In the genomic region with DNA sequence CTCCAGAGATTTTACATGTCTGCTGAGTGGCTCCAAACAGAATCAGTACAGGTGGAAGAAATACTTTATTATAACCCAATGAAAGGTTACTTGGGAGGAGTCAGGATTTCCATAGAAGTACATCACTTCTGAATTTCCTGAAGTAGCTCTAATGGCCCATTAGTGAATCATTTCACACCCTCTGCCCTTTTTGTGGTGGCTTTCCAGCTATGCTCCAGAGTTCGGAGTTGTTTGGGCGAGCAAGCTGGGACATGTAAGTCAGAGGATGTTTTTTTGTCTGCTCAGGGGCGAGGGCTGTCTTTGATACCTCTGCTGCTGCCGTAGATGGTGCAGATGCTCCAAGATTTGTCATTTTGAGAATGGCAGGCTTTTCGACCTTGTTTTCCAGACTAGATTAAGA, we compare ENCODE assay signal across 29 cellular contexts.
DNase-seq lines count a peak whose midpoint lies in the region; TF ChIP-seq lines count a peak whose summit lies in the region.
"Had no signal": no experiment of that assay in that cellular context is flagged by ENCODE, and none has a peak within 500 bp of the region (broad histone marks: within the 10 kb centered on the region; RNA-seq: fewer than 3 reads in every experiment).

No MANE protein-coding gene starts in this region.

- no peaks in the 10 kb centered on the region for H3K36me3 Mint-ChIP-seq in activated CD4-positive, alpha-beta T cell treated with anti-CD3 and anti-CD28 coated beads, Interleukin-2, amount 10 ng/mL, durations not matched to agents 24 days and 14 days (ENCODE audit: low read depth)
- H3K36me3 Mint-ChIP-seq: activated naive CD4-positive, alpha-beta T cell treated with anti-CD3 and anti-CD28 coated beads, Interleukin-2, amount 10 ng/mL, durations not matched to agents 7 days and 5 days; CD14-positive monocyte had no signal

- H3K27me3 ChIP-seq in esophagus squamous epithelium (no peaks in the 10 kb centered on the region), smooth muscle cell (ENCODE audit: low read depth) (no peaks in the 10 kb centered on the region)
- H3K27me3 ChIP-seq: gastroesophageal sphincter, stomach, tibial artery had no signal

- no peaks in the 10 kb centered on the region for H3F3A ChIP-seq in smooth muscle cell (ENCODE audit: low read depth)

- H2AFZ ChIP-seq in smooth muscle cell (ENCODE audit: low read depth) = peak overlapping the region; percentile 3

- intact Hi-C loops in esophagus squamous epithelium (cut with DNase I) = no loop called here
- intact Hi-C loops in activated CD4-positive, alpha-beta T cell treated with anti-CD3 and anti-CD28 coated beads, Interleukin-2, amount 10 ng/mL, durations not matched to agents 24 days and 14 days (cut with micrococcal nuclease) = no loop called here

- no peak overlapping the region for H3K4me3 Mint-ChIP-seq in activated CD4-positive, alpha-beta T cell treated with anti-CD3 and anti-CD28 coated beads, Interleukin-2, amount 10 ng/mL, durations not matched to agents 24 days and 14 days
- H3K4me3 Mint-ChIP-seq: activated naive CD4-positive, alpha-beta T cell treated with anti-CD3 and anti-CD28 coated beads, Interleukin-2, amount 10 ng/mL, durations not matched to agents 7 days and 5 days; activated T-helper 1 cell treated with anti-CD3 and anti-CD28 coated beads, Interleukin-12 subunit alpha, Interleukin-12 subunit beta, Interleukin-2, Interleukin-4 antibody, amounts not matched to agents 30 ng/mL and 10 ng/mL and 1 ng/mL, durations not matched to agents 14 hours and 24 hours and 36 hours; CD14-positive monocyte; dendritic cell treated with granulocyte-macrophage colony-stimulating factor and Interleukin-4, amounts not matched to agents 40 ng/mL and 50 ng/mL, for 4 days; endodermal cell; naive thymus-derived CD4-positive, alpha-beta T cell had no signal

- no peak overlapping the region for H3K4me3 ChIP-seq in esophagus squamous epithelium
- no peak overlapping the region for H3K4me3 ChIP-seq in smooth muscle cell
- H3K4me3 ChIP-seq: gastroesophageal sphincter, left ventricle myocardium inferior, stomach, tibial artery had no signal

- H3K27ac Mint-ChIP-seq in activated CD4-positive, alpha-beta T cell treated with anti-CD3 and anti-CD28 coated beads, Interleukin-2, amount 10 ng/mL, durations not matched to agents 24 days and 14 days = no peak overlapping the region
- H3K27ac Mint-ChIP-seq: activated naive CD4-positive, alpha-beta T cell treated with anti-CD3 and anti-CD28 coated beads, Interleukin-2, amount 10 ng/mL, durations not matched to agents 7 days and 5 days; activated T-helper 1 cell treated with anti-CD3 and anti-CD28 coated beads, Interleukin-12 subunit alpha, Interleukin-12 subunit beta, Interleukin-2, Interleukin-4 antibody, amounts not matched to agents 30 ng/mL and 10 ng/mL and 1 ng/mL, durations not matched to agents 14 hours and 24 hours and 36 hours; CD14-positive monocyte; dendritic cell treated with granulocyte-macrophage colony-stimulating factor and Interleukin-4, amounts not matched to agents 40 ng/mL and 50 ng/mL, for 4 days; endodermal cell; naive thymus-derived CD4-positive, alpha-beta T cell had no signal

- no peaks in the 10 kb centered on the region for H4K20me1 ChIP-seq in smooth muscle cell (ENCODE audit: low read depth)

- H3K9me3 ChIP-seq in esophagus squamous epithelium (no peaks in the 10 kb centered on the region), smooth muscle cell (replicated peaks; ENCODE audit: low read depth) (no peaks in the 10 kb centered on the region)
- H3K9me3 ChIP-seq: gastroesophageal sphincter, stomach, tibial artery had no signal

- no peaks in the 10 kb centered on the region for H3K9me3 Mint-ChIP-seq in activated CD4-positive, alpha-beta T cell treated with anti-CD3 and anti-CD28 coated beads, Interleukin-2, amount 10 ng/mL, durations not matched to agents 24 days and 14 days
- H3K9me3 Mint-ChIP-seq: activated naive CD4-positive, alpha-beta T cell treated with anti-CD3 and anti-CD28 coated beads, Interleukin-2, amount 10 ng/mL, durations not matched to agents 7 days and 5 days; activated T-helper 1 cell treated with anti-CD3 and anti-CD28 coated beads, Interleukin-12 subunit alpha, Interleukin-12 subunit beta, Interleukin-2, Interleukin-4 antibody, amounts not matched to agents 30 ng/mL and 10 ng/mL and 1 ng/mL, durations not matched to agents 14 hours and 24 hours and 36 hours; dendritic cell treated with granulocyte-macrophage colony-stimulating factor and Interleukin-4, amounts not matched to agents 40 ng/mL and 50 ng/mL, for 4 days had no signal

- no peaks in the 10 kb centered on the region for H3K27me3 Mint-ChIP-seq in activated CD4-positive, alpha-beta T cell treated with anti-CD3 and anti-CD28 coated beads, Interleukin-2, amount 10 ng/mL, durations not matched to agents 24 days and 14 days
- H3K27me3 Mint-ChIP-seq: activated naive CD4-positive, alpha-beta T cell treated with anti-CD3 and anti-CD28 coated beads, Interleukin-2, amount 10 ng/mL, durations not matched to agents 7 days and 5 days; dendritic cell treated with granulocyte-macrophage colony-stimulating factor and Interleukin-4, amounts not matched to agents 40 ng/mL and 50 ng/mL, for 4 days; naive thymus-derived CD4-positive, alpha-beta T cell had no signal

- DNase-seq in DMS79 treated with DMSO at 0.1 percent for 48 hours (lab: John Stamatoyannopoulos, UW) (peak; percentile 10), DMS79 (lab: John Stamatoyannopoulos, UW) (no peak), SW480 (ENCODE audit: low spot score) (peak; percentile 44), esophagus squamous epithelium (lab: John Stamatoyannopoulos, UW) (no peak), smooth muscle cell (lab: John Stamatoyannopoulos, UW; ENCODE audit: unreplicated experiment) (no peak), NCI-H2029 (lab: John Stamatoyannopoulos, UW) (no peak)
- no peak for DNase-seq in activated CD4-positive, alpha-beta T cell treated with anti-CD3 and anti-CD28 coated beads for 1 hour
- no peak for DNase-seq in activated CD4-positive, alpha-beta T cell treated with anti-CD3 and anti-CD28 coated beads, Interleukin-2, amount 10 ng/mL, durations not matched to agents 24 days and 14 days
- DNase-seq: 8988T; activated CD4-positive, alpha-beta T cell treated with anti-CD3 and anti-CD28 coated beads, Interleukin-2, amount 50 U/mL, for 48 hours; activated CD4-positive, CD25-positive, alpha-beta regulatory T cell; activated naive CD4-positive, alpha-beta T cell treated with anti-CD3 and anti-CD28 coated beads, Interleukin-2, amount 10 ng/mL, durations not matched to agents 7 days and 5 days; amniotic stem cell; endodermal cell; IMR-90; left ventricle myocardium inferior; naive thymus-derived CD4-positive, alpha-beta T cell; NCI-H1092; NCI-H2029 treated with DMSO at 0.1 percent for 48 hours; NCI-H524; NK-92 treated with Interleukin-12 subunit alpha and Interleukin-12 subunit beta, amount 100 ng/mL, for 24 hours; small intestine; stimulated activated CD4-positive, alpha-beta T cell treated with anti-CD3 and anti-CD28 coated beads, Interleukin-2, amount 100 ng/mL, for 24 hours; stomach; tibial artery had no signal

- no peak overlapping the region for H3K9ac ChIP-seq in smooth muscle cell (ENCODE audit: low read depth)

- no peaks in the 10 kb centered on the region for H3K79me2 ChIP-seq in smooth muscle cell (ENCODE audit: low read depth)

- no peaks in the 10 kb centered on the region for H3K36me3 ChIP-seq in esophagus squamous epithelium
- no peaks in the 10 kb centered on the region for H3K36me3 ChIP-seq in smooth muscle cell (ENCODE audit: low read depth)
- H3K36me3 ChIP-seq: gastroesophageal sphincter, left ventricle myocardium inferior, stomach, tibial artery had no signal

- no peak for TF ChIP-seq POLR2A in esophagus squamous epithelium (IDR thresholded peaks at IDR 0.05)

- H3K4me1 ChIP-seq in esophagus squamous epithelium = peaks cover 0 to 63% (median 8%) of the 10 kb centered on the region in 3 donors
- no peaks in the 10 kb centered on the region for H3K4me1 ChIP-seq in smooth muscle cell (ENCODE audit: low read depth)
- H3K4me1 ChIP-seq: gastroesophageal sphincter had no signal

- TF ChIP-seq CTCF in esophagus squamous epithelium (IDR thresholded peaks at IDR 0.05) (no peak), smooth muscle cell (IDR thresholded peaks at IDR 0.05; ENCODE audit: borderline replicate concordance, insufficient read depth, poor library complexity, severe bottlenecking) (no peak)

- peak overlapping the region in 3 of 4 donors; percentile 29 to 67 (median 39) for H3K27ac ChIP-seq in esophagus squamous epithelium
- no peak overlapping the region for H3K27ac ChIP-seq in smooth muscle cell (ENCODE audit: low read depth)
- H3K27ac ChIP-seq: gastroesophageal sphincter, left ventricle myocardium inferior, stomach, tibial artery had no signal

- H3K4me2 ChIP-seq in smooth muscle cell = no peak overlapping the region

- no peaks in the 10 kb centered on the region for H3K4me1 Mint-ChIP-seq in activated CD4-positive, alpha-beta T cell treated with anti-CD3 and anti-CD28 coated beads, Interleukin-2, amount 10 ng/mL, durations not matched to agents 24 days and 14 days
- H3K4me1 Mint-ChIP-seq: activated naive CD4-positive, alpha-beta T cell treated with anti-CD3 and anti-CD28 coated beads, Interleukin-2, amount 10 ng/mL, durations not matched to agents 7 days and 5 days; CD14-positive monocyte had no signal

- WGBS in esophagus squamous epithelium, 2 donors = 32 to 62% methylated on average over 5 of the region's 5 CpGs
- 41% methylated on average over 5 of the region's 5 CpGs for WGBS in smooth muscle cell (ENCODE audit: low lambda C conversion rate)

Comparison
In these comparisons a context has a peak if more than half of its experiments do, and no peak if none do; other contexts are left out.
1. DNase-seq: peak in DMS79 treated with DMSO at 0.1 percent for 48 hours (single experiment) and SW480 (single experiment); none in DMS79 (single experiment), esophagus squamous epithelium (single experiment), smooth muscle cell (single experiment), NCI-H2029 (single experiment), activated CD4-positive, alpha-beta T cell treated with anti-CD3 and anti-CD28 coated beads for 1 hour (single experiment) and activated CD4-positive, alpha-beta T cell treated with anti-CD3 and anti-CD28 coated beads, Interleukin-2, amount 10 ng/mL, durations not matched to agents 24 days and 14 days (single experiment).